Comparison of ENCODE assay signal across 8 cellular contexts in the genomic region with DNA sequence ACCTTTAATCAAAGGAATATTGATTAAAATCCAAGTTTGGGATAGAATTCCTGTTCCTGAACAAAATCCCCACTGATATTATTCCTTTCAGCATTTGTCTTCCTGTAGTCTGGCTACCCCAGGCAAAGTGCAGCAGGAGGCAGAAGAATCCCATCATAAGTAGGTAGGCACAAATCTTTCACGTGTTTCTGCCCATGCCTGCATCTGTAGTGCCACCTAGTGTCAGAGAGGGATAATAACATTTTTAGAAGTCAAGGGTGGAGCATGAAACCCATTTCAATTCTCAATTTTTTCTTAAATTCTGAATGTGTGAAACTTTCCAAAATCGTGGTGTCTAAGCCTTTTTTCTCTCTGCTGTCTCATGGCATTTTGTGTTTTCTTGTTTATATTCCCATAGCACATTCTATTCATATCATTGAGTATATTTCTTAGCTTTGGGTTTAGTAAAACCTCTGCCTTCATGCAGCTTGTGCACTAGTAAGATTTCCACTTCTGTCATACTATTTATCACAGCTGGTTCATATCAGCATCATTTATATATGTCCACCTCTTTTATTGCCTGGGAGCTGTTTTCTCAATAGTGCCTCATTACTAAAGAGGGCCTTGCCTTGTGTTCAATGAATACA. TPM values are rescaled to one million over a fixed set of nuclear protein-coding genes. Genes with fewer than 3 reads are reported as not detected.
A peak's percentile ranks its signal among the peaks of the same experiment; 100 is the strongest.
DNase-seq lines count a peak whose midpoint lies in the region; ATAC-seq and TF ChIP-seq lines count a peak whose summit lies in the region.

No MANE protein-coding gene starts in this region.

- H3K36me3 Mint-ChIP-seq in naive B cell: no peaks in the 10 kb centered on the region

- no peaks in the 10 kb centered on the region for H3K9me3 Mint-ChIP-seq in naive B cell

- peak; percentile 14 for DNase-seq in COLO668 (lab: John Stamatoyannopoulos, UW; ENCODE audit: unreplicated experiment)
- peak; percentile 71 for DNase-seq in NCI-H2171 treated with DMSO at 0.1 percent for 48 hours (lab: John Stamatoyannopoulos, UW)
- no peak for DNase-seq in epithelial cell of proximal tubule (ENCODE audit: low read depth)
- peak; percentile 43 for DNase-seq in naive B cell

- H3K4me3 Mint-ChIP-seq in naive B cell: no peak overlapping the region

- no peaks in the 10 kb centered on the region for H3K4me1 Mint-ChIP-seq in naive B cell

- no peak overlapping the region for H3K27ac Mint-ChIP-seq in naive B cell

- ATAC-seq in GM18907 (IDR thresholded peaks at IDR 0.05; ENCODE audit: unreplicated experiment) (peak; percentile 89), HG03159 (IDR thresholded peaks at IDR 0.05; ENCODE audit: unreplicated experiment) (peak; percentile 73), naive B cell (ENCODE audit: low read depth in 2 of 2) (peak; percentile 52), HG02571 (IDR thresholded peaks at IDR 0.05; ENCODE audit: unreplicated experiment) (no peak)

- H3K4me3 ChIP-seq in WI38 (ENCODE audit: low read depth, low read length) (no peak overlapping the region), epithelial cell of proximal tubule (ENCODE audit: low read depth, low read length) (no peak overlapping the region)

- H3K27me3 Mint-ChIP-seq in naive B cell: peaks cover 5 to 10% (median 5%) of the 10 kb centered on the region in 3 donors

- peak; percentile 78 for TF ChIP-seq CTCF in WI38 (IDR thresholded peaks at IDR 0.05; ENCODE audit: low read depth, low read length)
- peak; percentile 96 for TF ChIP-seq CTCF in epithelial cell of proximal tubule (conservative IDR thresholded peaks at IDR 0.05; ENCODE audit: low read depth, low read length)

RNA-seq across cellular contexts. Expression of a gene that starts 47.8 kb away (rescaled TPM):
- 0.51 and 1.4 TPM in 2 replicates for total RNA-seq in epithelial cell of proximal tubule
- not detected for polyA plus RNA-seq in naive B cell (ENCODE audit: low read depth in 6 of 6)

RNA-seq across cellular contexts. Expression of a gene that starts 53.3 kb away (rescaled TPM):
- total RNA-seq in epithelial cell of proximal tubule: 0.29 and 1.3 TPM in 2 replicates
- polyA plus RNA-seq in naive B cell (ENCODE audit: low read depth in 6 of 6): 10 to 100 TPM in 5 of 6 donors, 1 to 10 TPM in 1; 9.6 to 21.8 (median 13.8) TPM
